Comparison of ENCODE assay signal across 10 cellular contexts in genomic region chr2:79171348-79171958, GRCh38. TPM values are rescaled to one million over a fixed set of nuclear protein-coding genes. Genes with fewer than 3 reads are reported as not detected.
"Had no signal": no experiment of that assay in that cellular context is flagged by ENCODE, and none has a peak within 500 bp of the region (broad histone marks: within the 10 kb centered on the region; RNA-seq: fewer than 3 reads in every experiment).

No MANE protein-coding gene starts in this region.

- H3K27ac ChIP-seq: KMS-11 had no signal

- ATAC-seq: GM23338 had no signal

- DNase-seq: H9, HCEC 1CT, Karpas-422, KBM-7 had no signal

- H2AFZ ChIP-seq: GM23338 had no signal

- H3K9ac ChIP-seq: KMS-11 had no signal

- H3K4me2 ChIP-seq: GM23338, KMS-11 had no signal

- H3K4me3 ChIP-seq: GM23338 had no signal

- FAIRE-seq: H1, H54, HTR-8/SVneo had no signal

RNA-seq across cellular contexts. Expression of gene REG3A, which starts 11.9 kb away (rescaled TPM):
- total RNA-seq: GM23338, H1, H9, HT-29 had no signal
- polyA plus RNA-seq: GM23338, H1 had no signal

RNA-seq across cellular contexts. Expression of gene REG1A, which starts 51.2 kb away (rescaled TPM):
- total RNA-seq: GM23338, H1, H9, HT-29 had no signal
- polyA plus RNA-seq: GM23338, H1 had no signal
